In genomic region chr14:31229638-31230229, GRCh38 we compare ENCODE assay signal across 8 cellular contexts.
DNase-seq lines count a peak whose midpoint lies in the region; ATAC-seq lines count a peak whose summit lies in the region.

No MANE protein-coding gene starts in this region.

- peak overlapping the region; percentile 83 to 88 for H3K27ac ChIP-seq in mucosa of rectum (ENCODE audit: low read depth in 2 of 2, low read length in 2 of 2)

- H3K27me3 ChIP-seq in mucosa of rectum (ENCODE audit: control insufficient read depth in 2 of 2, insufficient read depth in 2 of 2, low read length in 2 of 2) = no peaks in the 10 kb centered on the region

- H3K9ac ChIP-seq in mucosa of rectum (ENCODE audit: low read depth in 1 of 2, low read length in 2 of 2) = peak overlapping the region; percentile 21 to 52

- peaks cover 8 to 18% of the 10 kb centered on the region in 2 donors for H3K4me1 ChIP-seq in mucosa of rectum (ENCODE audit: control insufficient read depth in 2 of 2, insufficient read depth in 2 of 2, low read length in 2 of 2)

- ATAC-seq in GM18498 (IDR thresholded peaks at IDR 0.05; ENCODE audit: unreplicated experiment) = no peak
- no peak for ATAC-seq in HG03159 (IDR thresholded peaks at IDR 0.05; ENCODE audit: unreplicated experiment)

- H3K36me3 ChIP-seq in mucosa of rectum (ENCODE audit: control insufficient read depth in 2 of 2, insufficient read depth in 2 of 2, low read length in 2 of 2) = no peaks in the 10 kb centered on the region

- H3K9me3 ChIP-seq in mucosa of rectum (ENCODE audit: control insufficient read depth in 2 of 2, low read length in 2 of 2) = no peaks in the 10 kb centered on the region

- peak overlapping the region; percentile 53 to 55 for H3K4me3 ChIP-seq in mucosa of rectum (ENCODE audit: low read length in 2 of 2)

- DNase-seq in NCI-H2227 treated with DMSO at 0.1 percent for 48 hours (lab: John Stamatoyannopoulos, UW) = peak; percentile 8
- no peak for DNase-seq in NCI-H2227 (lab: John Stamatoyannopoulos, UW; ENCODE audit: unreplicated experiment)
- peak; percentile 67 for DNase-seq in OCI-M2 (lab: John Stamatoyannopoulos, UW; ENCODE audit: unreplicated experiment)
- peak; percentile 76 for DNase-seq in epidermal melanocyte (ENCODE audit: insufficient read length, low spot score)
- no peak for DNase-seq in NCI-H187 treated with DMSO at 0.1 percent for 48 hours (lab: John Stamatoyannopoulos, UW)

Comparison
In these comparisons a context has a peak if more than half of its experiments do, and no peak if none do; other contexts are left out.
1. DNase-seq: peak in NCI-H2227 treated with DMSO at 0.1 percent for 48 hours (single experiment), OCI-M2 (single experiment) and epidermal melanocyte (single experiment); none in NCI-H2227 (single experiment) and NCI-H187 treated with DMSO at 0.1 percent for 48 hours (single experiment).